ENCODE assay signal across 1 cellular context in the genomic region with DNA sequence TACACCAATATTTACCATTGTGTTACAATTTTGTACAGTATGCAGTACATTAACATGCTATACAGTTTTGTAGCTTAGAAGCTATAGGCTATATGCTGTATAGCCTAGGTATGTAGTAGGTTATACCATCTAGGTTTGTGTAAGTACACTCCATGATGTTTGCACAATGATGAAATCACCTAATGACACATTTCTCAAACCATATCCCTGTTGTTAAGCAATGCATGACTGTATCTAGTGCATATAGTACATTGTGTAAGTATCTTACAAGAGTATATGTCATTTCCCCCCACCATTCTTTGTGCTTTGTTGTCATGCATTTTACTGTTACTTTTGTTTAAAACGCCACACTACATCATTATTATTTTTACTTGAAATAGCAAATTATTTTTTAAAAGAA.
TF ChIP-seq lines count a peak whose summit lies in the region.

No MANE protein-coding gene starts in this region.

TF ChIP-seq in HepG2, 621 proteins besides CTCF, POLR2A, EP300 and RAD21 (continued from another document and continues in another):
- TF ChIP-seq, protein P1, sequence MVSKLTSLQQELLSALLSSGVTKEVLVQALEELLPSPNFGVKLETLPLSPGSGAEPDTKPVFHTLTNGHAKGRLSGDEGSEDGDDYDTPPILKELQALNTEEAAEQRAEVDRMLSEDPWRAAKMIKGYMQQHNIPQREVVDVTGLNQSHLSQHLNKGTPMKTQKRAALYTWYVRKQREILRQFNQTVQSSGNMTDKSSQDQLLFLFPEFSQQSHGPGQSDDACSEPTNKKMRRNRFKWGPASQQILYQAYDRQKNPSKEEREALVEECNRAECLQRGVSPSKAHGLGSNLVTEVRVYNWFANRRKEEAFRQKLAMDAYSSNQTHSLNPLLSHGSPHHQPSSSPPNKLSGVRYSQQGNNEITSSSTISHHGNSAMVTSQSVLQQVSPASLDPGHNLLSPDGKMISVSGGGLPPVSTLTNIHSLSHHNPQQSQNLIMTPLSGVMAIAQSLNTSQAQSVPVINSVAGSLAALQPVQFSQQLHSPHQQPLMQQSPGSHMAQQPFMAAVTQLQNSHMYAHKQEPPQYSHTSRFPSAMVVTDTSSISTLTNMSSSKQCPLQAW (CRISPR knock-in tag; IDR thresholded peaks at IDR 0.05) = no peak
- TF ChIP-seq ZNF292 (CRISPR knock-in tag; IDR thresholded peaks at IDR 0.05; ENCODE audit: borderline replicate concordance, low read depth) (no peak), SMC3 (IDR thresholded peaks at IDR 0.05; ENCODE audit: low read length) (no peak), YY1 (IDR thresholded peaks at IDR 0.05; ENCODE audit: insufficient read depth, insufficient replicate concordance, low read depth, low read length) (no peak), ZNF563 (CRISPR knock-in tag; IDR thresholded peaks at IDR 0.05) (no peak), ZNF121 (CRISPR knock-in tag; IDR thresholded peaks at IDR 0.05) (no peak), RORA (CRISPR knock-in tag; IDR thresholded peaks at IDR 0.05) (no peak), ZNF468 (CRISPR knock-in tag; IDR thresholded peaks at IDR 0.05) (no peak), ZNF558 (CRISPR knock-in tag; IDR thresholded peaks at IDR 0.05; ENCODE audit: borderline replicate concordance) (no peak), HOXA5 (CRISPR knock-in tag; IDR thresholded peaks at IDR 0.05) (no peak), MXD4 (CRISPR knock-in tag; IDR thresholded peaks at IDR 0.05) (no peak), MED13 (CRISPR knock-in tag; IDR thresholded peaks at IDR 0.05) (no peak), SMYD3 (CRISPR knock-in tag; IDR thresholded peaks at IDR 0.05) (no peak), FOXK1 (CRISPR knock-in tag; IDR thresholded peaks at IDR 0.05; ENCODE audit: borderline replicate concordance, low read depth) (0 out of 2 replicates have a peak, but pooled peaks have one; percentile 28), CREB1 (IDR thresholded peaks at IDR 0.05) (no peak), CREB1 (CRISPR knock-in tag; IDR thresholded peaks at IDR 0.05) (peak; percentile 54; the same call in 1 of the 2 replicates), ZNF557 (CRISPR knock-in tag; IDR thresholded peaks at IDR 0.05) (no peak), ZNF460 (CRISPR knock-in tag; IDR thresholded peaks at IDR 0.05; ENCODE audit: borderline replicate concordance) (no peak), ZNF83 (CRISPR knock-in tag; IDR thresholded peaks at IDR 0.05; ENCODE audit: borderline replicate concordance) (no peak), SOX5 (CRISPR knock-in tag; IDR thresholded peaks at IDR 0.05; ENCODE audit: borderline replicate concordance) (peak; percentile 29; the same call in 1 of the 2 replicates), EEA1 (CRISPR knock-in tag; IDR thresholded peaks at IDR 0.05; ENCODE audit: borderline replicate concordance) (no peak), REPIN1 (CRISPR knock-in tag; IDR thresholded peaks at IDR 0.05; ENCODE audit: borderline replicate concordance, low read depth) (no peak), THAP11 (CRISPR knock-in tag; IDR thresholded peaks at IDR 0.05) (0 out of 2 replicates have a peak, but pooled peaks have one; percentile 26), ZNF205 (CRISPR knock-in tag; IDR thresholded peaks at IDR 0.05) (no peak), ZNF431 (CRISPR knock-in tag; IDR thresholded peaks at IDR 0.05; ENCODE audit: borderline replicate concordance, low read depth) (no peak), ZNF549 (CRISPR knock-in tag; IDR thresholded peaks at IDR 0.05) (no peak), CCAR2 (optimal IDR thresholded peaks at IDR 0.05; ENCODE audit: low read depth, low read length) (no peak), ZNF788 (CRISPR knock-in tag; IDR thresholded peaks at IDR 0.05; ENCODE audit: borderline replicate concordance) (no peak), ZNF598 (CRISPR knock-in tag; IDR thresholded peaks at IDR 0.05; ENCODE audit: borderline replicate concordance) (no peak), ERF (CRISPR knock-in tag; IDR thresholded peaks at IDR 0.05) (no peak), ZNF883 (CRISPR knock-in tag; IDR thresholded peaks at IDR 0.05; ENCODE audit: not compliant biosample characterization) (no peak), PITX1 (CRISPR knock-in tag; IDR thresholded peaks at IDR 0.05) (no peak), TBP (CRISPR knock-in tag; IDR thresholded peaks at IDR 0.05) (no peak), KDM1A (CRISPR knock-in tag; IDR thresholded peaks at IDR 0.05) (peak; percentile 71; the same call in 1 of the 2 replicates), BRD4 (CRISPR knock-in tag; IDR thresholded peaks at IDR 0.05) (no peak), TEAD2 (CRISPR knock-in tag; IDR thresholded peaks at IDR 0.05) (no peak), ZNF773 (CRISPR knock-in tag; IDR thresholded peaks at IDR 0.05; ENCODE audit: borderline replicate concordance) (no peak), MEF2D (CRISPR knock-in tag; IDR thresholded peaks at IDR 0.05) (no peak), SATB2 (CRISPR knock-in tag; IDR thresholded peaks at IDR 0.05) (no peak), TRIM24 (CRISPR knock-in tag; IDR thresholded peaks at IDR 0.05) (peak; percentile 49; the same call in 1 of the 2 replicates), KAT2B (IDR thresholded peaks at IDR 0.05; ENCODE audit: borderline replicate concordance, low read depth, low read length) (no peak)
- TF ChIP-seq, protein P2, sequence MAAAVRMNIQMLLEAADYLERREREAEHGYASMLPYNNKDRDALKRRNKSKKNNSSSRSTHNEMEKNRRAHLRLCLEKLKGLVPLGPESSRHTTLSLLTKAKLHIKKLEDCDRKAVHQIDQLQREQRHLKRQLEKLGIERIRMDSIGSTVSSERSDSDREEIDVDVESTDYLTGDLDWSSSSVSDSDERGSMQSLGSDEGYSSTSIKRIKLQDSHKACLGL (CRISPR knock-in tag; IDR thresholded peaks at IDR 0.05) = no peak
- TF ChIP-seq, protein P3, sequence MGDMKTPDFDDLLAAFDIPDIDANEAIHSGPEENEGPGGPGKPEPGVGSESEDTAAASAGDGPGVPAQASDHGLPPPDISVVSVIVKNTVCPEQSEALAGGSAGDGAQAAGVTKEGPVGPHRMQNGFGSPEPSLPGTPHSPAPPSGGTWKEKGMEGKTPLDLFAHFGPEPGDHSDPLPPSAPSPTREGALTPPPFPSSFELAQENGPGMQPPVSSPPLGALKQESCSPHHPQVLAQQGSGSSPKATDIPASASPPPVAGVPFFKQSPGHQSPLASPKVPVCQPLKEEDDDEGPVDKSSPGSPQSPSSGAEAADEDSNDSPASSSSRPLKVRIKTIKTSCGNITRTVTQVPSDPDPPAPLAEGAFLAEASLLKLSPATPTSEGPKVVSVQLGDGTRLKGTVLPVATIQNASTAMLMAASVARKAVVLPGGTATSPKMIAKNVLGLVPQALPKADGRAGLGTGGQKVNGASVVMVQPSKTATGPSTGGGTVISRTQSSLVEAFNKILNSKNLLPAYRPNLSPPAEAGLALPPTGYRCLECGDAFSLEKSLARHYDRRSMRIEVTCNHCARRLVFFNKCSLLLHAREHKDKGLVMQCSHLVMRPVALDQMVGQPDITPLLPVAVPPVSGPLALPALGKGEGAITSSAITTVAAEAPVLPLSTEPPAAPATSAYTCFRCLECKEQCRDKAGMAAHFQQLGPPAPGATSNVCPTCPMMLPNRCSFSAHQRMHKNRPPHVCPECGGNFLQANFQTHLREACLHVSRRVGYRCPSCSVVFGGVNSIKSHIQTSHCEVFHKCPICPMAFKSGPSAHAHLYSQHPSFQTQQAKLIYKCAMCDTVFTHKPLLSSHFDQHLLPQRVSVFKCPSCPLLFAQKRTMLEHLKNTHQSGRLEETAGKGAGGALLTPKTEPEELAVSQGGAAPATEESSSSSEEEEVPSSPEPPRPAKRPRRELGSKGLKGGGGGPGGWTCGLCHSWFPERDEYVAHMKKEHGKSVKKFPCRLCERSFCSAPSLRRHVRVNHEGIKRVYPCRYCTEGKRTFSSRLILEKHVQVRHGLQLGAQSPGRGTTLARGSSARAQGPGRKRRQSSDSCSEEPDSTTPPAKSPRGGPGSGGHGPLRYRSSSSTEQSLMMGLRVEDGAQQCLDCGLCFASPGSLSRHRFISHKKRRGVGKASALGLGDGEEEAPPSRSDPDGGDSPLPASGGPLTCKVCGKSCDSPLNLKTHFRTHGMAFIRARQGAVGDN (CRISPR knock-in tag; IDR thresholded peaks at IDR 0.05) = no peak
- TF ChIP-seq, protein P4, sequence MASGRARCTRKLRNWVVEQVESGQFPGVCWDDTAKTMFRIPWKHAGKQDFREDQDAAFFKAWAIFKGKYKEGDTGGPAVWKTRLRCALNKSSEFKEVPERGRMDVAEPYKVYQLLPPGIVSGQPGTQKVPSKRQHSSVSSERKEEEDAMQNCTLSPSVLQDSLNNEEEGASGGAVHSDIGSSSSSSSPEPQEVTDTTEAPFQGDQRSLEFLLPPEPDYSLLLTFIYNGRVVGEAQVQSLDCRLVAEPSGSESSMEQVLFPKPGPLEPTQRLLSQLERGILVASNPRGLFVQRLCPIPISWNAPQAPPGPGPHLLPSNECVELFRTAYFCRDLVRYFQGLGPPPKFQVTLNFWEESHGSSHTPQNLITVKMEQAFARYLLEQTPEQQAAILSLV (CRISPR knock-in tag; IDR thresholded peaks at IDR 0.05; ENCODE audit: borderline replicate concordance) = no peak
- TF ChIP-seq, protein P5, sequence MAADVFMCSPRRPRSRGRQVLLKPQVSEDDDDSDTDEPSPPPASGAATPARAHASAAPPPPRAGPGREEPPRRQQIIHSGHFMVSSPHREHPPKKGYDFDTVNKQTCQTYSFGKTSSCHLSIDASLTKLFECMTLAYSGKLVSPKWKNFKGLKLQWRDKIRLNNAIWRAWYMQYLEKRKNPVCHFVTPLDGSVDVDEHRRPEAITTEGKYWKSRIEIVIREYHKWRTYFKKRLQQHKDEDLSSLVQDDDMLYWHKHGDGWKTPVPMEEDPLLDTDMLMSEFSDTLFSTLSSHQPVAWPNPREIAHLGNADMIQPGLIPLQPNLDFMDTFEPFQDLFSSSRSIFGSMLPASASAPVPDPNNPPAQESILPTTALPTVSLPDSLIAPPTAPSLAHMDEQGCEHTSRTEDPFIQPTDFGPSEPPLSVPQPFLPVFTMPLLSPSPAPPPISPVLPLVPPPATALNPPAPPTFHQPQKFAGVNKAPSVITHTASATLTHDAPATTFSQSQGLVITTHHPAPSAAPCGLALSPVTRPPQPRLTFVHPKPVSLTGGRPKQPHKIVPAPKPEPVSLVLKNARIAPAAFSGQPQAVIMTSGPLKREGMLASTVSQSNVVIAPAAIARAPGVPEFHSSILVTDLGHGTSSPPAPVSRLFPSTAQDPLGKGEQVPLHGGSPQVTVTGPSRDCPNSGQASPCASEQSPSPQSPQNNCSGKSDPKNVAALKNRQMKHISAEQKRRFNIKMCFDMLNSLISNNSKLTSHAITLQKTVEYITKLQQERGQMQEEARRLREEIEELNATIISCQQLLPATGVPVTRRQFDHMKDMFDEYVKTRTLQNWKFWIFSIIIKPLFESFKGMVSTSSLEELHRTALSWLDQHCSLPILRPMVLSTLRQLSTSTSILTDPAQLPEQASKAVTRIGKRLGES (CRISPR knock-in tag; IDR thresholded peaks at IDR 0.05; ENCODE audit: borderline replicate concordance) = no peak
- TF ChIP-seq, protein P6, sequence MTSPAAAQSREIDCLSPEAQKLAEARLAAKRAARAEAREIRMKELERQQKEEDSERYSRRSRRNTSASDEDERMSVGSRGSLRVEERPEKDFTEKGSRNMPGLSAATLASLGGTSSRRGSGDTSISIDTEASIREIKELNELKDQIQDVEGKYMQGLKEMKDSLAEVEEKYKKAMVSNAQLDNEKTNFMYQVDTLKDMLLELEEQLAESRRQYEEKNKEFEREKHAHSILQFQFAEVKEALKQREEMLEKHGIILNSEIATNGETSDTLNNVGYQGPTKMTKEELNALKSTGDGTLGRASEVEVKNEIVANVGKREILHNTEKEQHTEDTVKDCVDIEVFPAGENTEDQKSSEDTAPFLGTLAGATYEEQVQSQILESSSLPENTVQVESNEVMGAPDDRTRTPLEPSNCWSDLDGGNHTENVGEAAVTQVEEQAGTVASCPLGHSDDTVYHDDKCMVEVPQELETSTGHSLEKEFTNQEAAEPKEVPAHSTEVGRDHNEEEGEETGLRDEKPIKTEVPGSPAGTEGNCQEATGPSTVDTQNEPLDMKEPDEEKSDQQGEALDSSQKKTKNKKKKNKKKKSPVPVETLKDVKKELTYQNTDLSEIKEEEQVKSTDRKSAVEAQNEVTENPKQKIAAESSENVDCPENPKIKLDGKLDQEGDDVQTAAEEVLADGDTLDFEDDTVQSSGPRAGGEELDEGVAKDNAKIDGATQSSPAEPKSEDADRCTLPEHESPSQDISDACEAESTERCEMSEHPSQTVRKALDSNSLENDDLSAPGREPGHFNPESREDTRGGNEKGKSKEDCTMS (CRISPR knock-in tag; conservative IDR thresholded peaks at IDR 0.05) = no peak
- TF ChIP-seq, protein P7, sequence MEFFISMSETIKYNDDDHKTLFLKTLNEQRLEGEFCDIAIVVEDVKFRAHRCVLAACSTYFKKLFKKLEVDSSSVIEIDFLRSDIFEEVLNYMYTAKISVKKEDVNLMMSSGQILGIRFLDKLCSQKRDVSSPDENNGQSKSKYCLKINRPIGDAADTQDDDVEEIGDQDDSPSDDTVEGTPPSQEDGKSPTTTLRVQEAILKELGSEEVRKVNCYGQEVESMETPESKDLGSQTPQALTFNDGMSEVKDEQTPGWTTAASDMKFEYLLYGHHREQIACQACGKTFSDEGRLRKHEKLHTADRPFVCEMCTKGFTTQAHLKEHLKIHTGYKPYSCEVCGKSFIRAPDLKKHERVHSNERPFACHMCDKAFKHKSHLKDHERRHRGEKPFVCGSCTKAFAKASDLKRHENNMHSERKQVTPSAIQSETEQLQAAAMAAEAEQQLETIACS (CRISPR knock-in tag; IDR thresholded peaks at IDR 0.05) = no peak
- TF ChIP-seq, protein P8, sequence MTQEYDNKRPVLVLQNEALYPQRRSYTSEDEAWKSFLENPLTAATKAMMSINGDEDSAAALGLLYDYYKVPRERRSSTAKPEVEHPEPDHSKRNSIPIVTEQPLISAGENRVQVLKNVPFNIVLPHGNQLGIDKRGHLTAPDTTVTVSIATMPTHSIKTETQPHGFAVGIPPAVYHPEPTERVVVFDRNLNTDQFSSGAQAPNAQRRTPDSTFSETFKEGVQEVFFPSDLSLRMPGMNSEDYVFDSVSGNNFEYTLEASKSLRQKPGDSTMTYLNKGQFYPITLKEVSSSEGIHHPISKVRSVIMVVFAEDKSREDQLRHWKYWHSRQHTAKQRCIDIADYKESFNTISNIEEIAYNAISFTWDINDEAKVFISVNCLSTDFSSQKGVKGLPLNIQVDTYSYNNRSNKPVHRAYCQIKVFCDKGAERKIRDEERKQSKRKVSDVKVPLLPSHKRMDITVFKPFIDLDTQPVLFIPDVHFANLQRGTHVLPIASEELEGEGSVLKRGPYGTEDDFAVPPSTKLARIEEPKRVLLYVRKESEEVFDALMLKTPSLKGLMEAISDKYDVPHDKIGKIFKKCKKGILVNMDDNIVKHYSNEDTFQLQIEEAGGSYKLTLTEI (CRISPR knock-in tag; conservative IDR thresholded peaks at IDR 0.05) = no peak
- TF ChIP-seq, protein P9, sequence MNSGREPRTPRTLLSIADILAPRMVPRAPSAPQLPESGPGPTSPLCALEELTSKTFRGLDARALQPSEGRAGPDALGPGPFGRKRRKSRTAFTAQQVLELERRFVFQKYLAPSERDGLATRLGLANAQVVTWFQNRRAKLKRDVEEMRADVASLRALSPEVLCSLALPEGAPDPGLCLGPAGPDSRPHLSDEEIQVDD (CRISPR knock-in tag; IDR thresholded peaks at IDR 0.05; ENCODE audit: borderline replicate concordance) = no peak
- TF ChIP-seq, protein P10, sequence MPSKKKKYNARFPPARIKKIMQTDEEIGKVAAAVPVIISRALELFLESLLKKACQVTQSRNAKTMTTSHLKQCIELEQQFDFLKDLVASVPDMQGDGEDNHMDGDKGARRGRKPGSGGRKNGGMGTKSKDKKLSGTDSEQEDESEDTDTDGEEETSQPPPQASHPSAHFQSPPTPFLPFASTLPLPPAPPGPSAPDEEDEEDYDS (CRISPR knock-in tag; IDR thresholded peaks at IDR 0.05) = no peak
